10 cellular contexts compared by ENCODE assay signal in the genomic region with DNA sequence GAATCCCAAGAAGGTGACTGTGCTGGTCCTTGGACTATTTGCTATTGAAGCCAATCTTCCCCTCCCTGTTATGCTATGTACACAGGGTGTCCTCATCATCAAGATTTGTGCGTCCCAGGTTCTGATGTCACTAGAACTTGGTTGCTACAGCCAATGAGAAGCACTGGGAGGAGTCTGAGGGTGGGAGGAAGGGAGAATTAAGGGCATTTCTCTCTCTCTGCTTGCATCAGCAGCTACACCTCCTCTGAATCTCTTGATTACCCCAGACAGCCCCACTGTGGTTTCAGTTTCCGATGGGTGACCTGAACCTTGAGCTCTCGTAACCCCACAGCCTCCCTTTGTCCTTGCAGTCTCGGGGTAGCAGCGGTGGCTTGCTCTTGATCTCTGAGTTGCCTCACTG.
A peak's percentile ranks its signal among the peaks of the same experiment; 100 is the strongest.
DNase-seq lines count a peak whose midpoint lies in the region; ATAC-seq and TF ChIP-seq lines count a peak whose summit lies in the region.
"Had no signal": no experiment of that assay in that cellular context is flagged by ENCODE, and none has a peak within 500 bp of the region (broad histone marks: within the 10 kb centered on the region; RNA-seq: fewer than 3 reads in every experiment).

No MANE protein-coding gene starts in this region.

- intact Hi-C loops in lower leg skin (cut with DNase I; ENCODE audit: low total_unique reads): no loop called here
- intact Hi-C loops in ascending aorta (cut with DNase I): no loop called here

- peaks cover 8% of the 10 kb centered on the region for H3K4me1 Mint-ChIP-seq in activated CD4-positive, alpha-beta T cell treated with anti-CD3 and anti-CD28 coated beads, Interleukin-2, amount 10 ng/mL, durations not matched to agents 7 days and 5 days

- CTCF ChIA-PET in activated CD4-positive, alpha-beta T cell treated with anti-CD3 and anti-CD28 coated beads, Interleukin-2, amount 10 ng/mL, durations not matched to agents 7 days and 5 days (lab: Charles Lee): interaction anchor here (1.3 to 1.6 kb wide), 3 partner anchors 8 to 262 kb away, joined by 3 to 6 read pairs (median 4); no protein-coding TSS in a partner anchor

- TF ChIP-seq CTCF in lower leg skin (IDR thresholded peaks at IDR 0.05) (no peak), ascending aorta (IDR thresholded peaks at IDR 0.05) (no peak)

- peak; percentile 34 for DNase-seq in activated CD4-positive, alpha-beta T cell treated with anti-CD3 and anti-CD28 coated beads for 48 hours
- no peak for DNase-seq in activated CD4-positive, alpha-beta T cell treated with anti-CD3 and anti-CD28 coated beads, Interleukin-2, amount 10 ng/mL, durations not matched to agents 7 days and 5 days
- DNase-seq in RPMI8226 (peak; percentile 32), NCI-H2196 treated with DMSO at 0.1 percent for 48 hours (lab: John Stamatoyannopoulos, UW; ENCODE audit: unreplicated experiment) (no peak), lower leg skin (ENCODE audit: low spot score in 2 of 2) (no peak), ascending aorta (ENCODE audit: low spot score in 2 of 2) (no peak)
- DNase-seq in stimulated activated CD8-positive, alpha-beta memory T cell treated with anti-CD3 and anti-CD28 coated beads, Interleukin-15, amount 100 ng/mL, for 48 hours (ENCODE audit: low read depth in 2 of 2): peak; percentile 4 to 11
- DNase-seq: GDM1, nephron progenitor cell had no signal

- no peaks in the 10 kb centered on the region for H3K36me3 ChIP-seq in ascending aorta

- no peaks in the 10 kb centered on the region for H3K27me3 ChIP-seq in ascending aorta

- H3K27ac Mint-ChIP-seq in activated CD4-positive, alpha-beta T cell treated with anti-CD3 and anti-CD28 coated beads, Interleukin-2, amount 10 ng/mL, durations not matched to agents 7 days and 5 days: no peak overlapping the region
- H3K27ac Mint-ChIP-seq: nephron progenitor cell had no signal

- H3K4me3 Mint-ChIP-seq in activated CD4-positive, alpha-beta T cell treated with anti-CD3 and anti-CD28 coated beads, Interleukin-2, amount 10 ng/mL, durations not matched to agents 7 days and 5 days: no peak overlapping the region
- H3K4me3 Mint-ChIP-seq: nephron progenitor cell had no signal

- H3K4me3 ChIP-seq in lower leg skin (ENCODE audit: low read depth, poor library complexity, severe bottlenecking) (no peak overlapping the region), ascending aorta (no peak overlapping the region)

- H3K36me3 Mint-ChIP-seq in activated CD4-positive, alpha-beta T cell treated with anti-CD3 and anti-CD28 coated beads, Interleukin-2, amount 10 ng/mL, durations not matched to agents 7 days and 5 days (ENCODE audit: low read depth): peaks cover 2% of the 10 kb centered on the region

- H3K27ac ChIP-seq in ascending aorta: no peak overlapping the region

- H3K27me3 Mint-ChIP-seq in activated CD4-positive, alpha-beta T cell treated with anti-CD3 and anti-CD28 coated beads, Interleukin-2, amount 10 ng/mL, durations not matched to agents 7 days and 5 days: no peaks in the 10 kb centered on the region

- no peaks in the 10 kb centered on the region for H3K4me1 ChIP-seq in ascending aorta

- ATAC-seq in GM21576 (IDR thresholded peaks at IDR 0.05; ENCODE audit: unreplicated experiment): peak; percentile 77

- no peaks in the 10 kb centered on the region for H3K9me3 ChIP-seq in ascending aorta

- POLR2A ChIA-PET in activated CD4-positive, alpha-beta T cell treated with anti-CD3 and anti-CD28 coated beads, Interleukin-2, amount 10 ng/mL, durations not matched to agents 7 days and 5 days (lab: Charles Lee): no interaction called here

- peaks cover 6% of the 10 kb centered on the region for H3K9me3 Mint-ChIP-seq in activated CD4-positive, alpha-beta T cell treated with anti-CD3 and anti-CD28 coated beads, Interleukin-2, amount 10 ng/mL, durations not matched to agents 7 days and 5 days

- TF ChIP-seq POLR2A in lower leg skin (IDR thresholded peaks at IDR 0.05): no peak

- WGBS in lower leg skin, 2 donors: 85 to 95% methylated on average over 5 of the region's 5 CpGs

Comparison
In these comparisons a context has a peak if more than half of its experiments do, and no peak if none do; other contexts are left out.
1. DNase-seq: peak in activated CD4-positive, alpha-beta T cell treated with anti-CD3 and anti-CD28 coated beads for 48 hours (single experiment), RPMI8226 (single experiment) and stimulated activated CD8-positive, alpha-beta memory T cell treated with anti-CD3 and anti-CD28 coated beads, Interleukin-15, amount 100 ng/mL, for 48 hours (2 of 2); none in activated CD4-positive, alpha-beta T cell treated with anti-CD3 and anti-CD28 coated beads, Interleukin-2, amount 10 ng/mL, durations not matched to agents 7 days and 5 days (single experiment), NCI-H2196 treated with DMSO at 0.1 percent for 48 hours (single experiment), lower leg skin (0 of 2) and ascending aorta (0 of 2).